In genomic region chr14:29282169-29282568, GRCh38 we compare ENCODE assay signal across 24 cellular contexts.
DNase-seq lines count a peak whose midpoint lies in the region; ATAC-seq and TF ChIP-seq lines count a peak whose summit lies in the region.
"Had no signal": no experiment of that assay in that cellular context is flagged by ENCODE, and none has a peak within 500 bp of the region (broad histone marks: within the 10 kb centered on the region; RNA-seq: fewer than 3 reads in every experiment).

No MANE protein-coding gene starts in this region.

- DNase-seq in GM04504 (ENCODE audit: low read depth): peak; percentile 14
- peak; percentile 2 for DNase-seq in fibroblast of gingiva (ENCODE audit: low read depth)
- peak; percentile 6 for DNase-seq in stromal cell of bone marrow (ENCODE audit: low read depth)
- no peak for DNase-seq in lower leg skin (ENCODE audit: low spot score in 2 of 2)
- no peak for DNase-seq in HPDE6-E6E7 (ENCODE audit: extremely low spot score)
- DNase-seq in NAMALWA (ENCODE audit: low spot score): no peak
- DNase-seq: activated gamma-delta T cell; C1 segment of cervical spinal cord; caudate nucleus; GDM1; heart left ventricle; MV-4-11; NCI-H187; NCI-H748 treated with DMSO at 0.1 percent for 48 hours; OCI-M1; retina; SHP77 treated with DMSO at 0.1 percent for 48 hours; spleen; stimulated activated CD4-positive, alpha-beta T cell treated with anti-CD3 and anti-CD28 coated beads, Interleukin-4, amount 100 ng/mL, for 4 hours; stomach; upper lobe of right lung had no signal

- H3K4me3 ChIP-seq in lower leg skin (ENCODE audit: low read depth, poor library complexity, severe bottlenecking): no peak overlapping the region
- H3K4me3 ChIP-seq: GM12878, heart left ventricle, spleen, stomach, upper lobe of right lung had no signal

- 59 to 67% methylated on average over 1 of the region's 1 CpG for WGBS in lower leg skin, 2 donors

- intact Hi-C loops in lower leg skin (cut with DNase I; ENCODE audit: low total_unique reads): no loop called here

- ATAC-seq in SK-N-SH treated with all-trans-retinoic acid at 6 μM for 48 hours: peak; percentile 41; the same call in 2 of the 3 replicates
- ATAC-seq: esophagus mucosa, GM12878, heart left ventricle, upper lobe of right lung had no signal

- TF ChIP-seq POLR2A in lower leg skin (IDR thresholded peaks at IDR 0.05): no peak

- no peak for TF ChIP-seq CTCF in lower leg skin (IDR thresholded peaks at IDR 0.05)

TF ChIP-seq in SK-N-SH treated with all-trans-retinoic acid at 6 μM for 48 hours, 23 proteins besides CTCF, POLR2A, EP300 and RAD21:
- no peak for TF ChIP-seq CSDC2 (CRISPR knock-in tag; IDR thresholded peaks at IDR 0.05)
- no peak for TF ChIP-seq TCF4 (CRISPR knock-in tag; IDR thresholded peaks at IDR 0.05; ENCODE audit: borderline replicate concordance)
- TF ChIP-seq SNAI2 (CRISPR knock-in tag; IDR thresholded peaks at IDR 0.05): no peak
- TF ChIP-seq ZC3H10 (CRISPR knock-in tag; IDR thresholded peaks at IDR 0.05): no peak
- no peak for TF ChIP-seq ESRRG (CRISPR knock-in tag; IDR thresholded peaks at IDR 0.05)
- TF ChIP-seq ZNF8 (CRISPR knock-in tag; IDR thresholded peaks at IDR 0.05): no peak
- no peak for TF ChIP-seq ZFP3 (CRISPR knock-in tag; IDR thresholded peaks at IDR 0.05)
- TF ChIP-seq ZNF70 (CRISPR knock-in tag; IDR thresholded peaks at IDR 0.05): no peak
- TF ChIP-seq BACH2 (CRISPR knock-in tag; IDR thresholded peaks at IDR 0.05; ENCODE audit: borderline replicate concordance): no peak
- no peak for TF ChIP-seq RARB (CRISPR knock-in tag; IDR thresholded peaks at IDR 0.05)

Comparison
In these comparisons a context has a peak if more than half of its experiments do, and no peak if none do; other contexts are left out.
1. DNase-seq: peak in GM04504 (single experiment), fibroblast of gingiva (single experiment) and stromal cell of bone marrow (single experiment); none in lower leg skin (0 of 2), HPDE6-E6E7 (single experiment) and NAMALWA (single experiment).